Comparison of ENCODE assay signal across 10 cellular contexts in genomic region chr2:37287966-37288365, GRCh38. TPM values are rescaled to one million over a fixed set of nuclear protein-coding genes. Genes with fewer than 3 reads are reported as not detected.
A peak's percentile ranks its signal among the peaks of the same experiment; 100 is the strongest.
DNase-seq lines count a peak whose midpoint lies in the region; ATAC-seq and TF ChIP-seq lines count a peak whose summit lies in the region.
"Had no signal": no experiment of that assay in that cellular context is flagged by ENCODE, and none has a peak within 500 bp of the region (broad histone marks: within the 10 kb centered on the region; RNA-seq: fewer than 3 reads in every experiment).

No MANE protein-coding gene starts in this region.

- H3K27ac ChIP-seq in SK-N-SH (ENCODE audit: low read depth in 2 of 2, low read length in 1 of 2) (peak overlapping the region in 1 of 2 experiments; percentile 51; a peak in 1 of 4 replicates), left lung (no peak overlapping the region)

- intact Hi-C loops in left lung (cut with DNase I), result no loop called here

- H3K79me2 ChIP-seq in SK-N-SH (ENCODE audit: insufficient read depth), result peaks cover 8% of the 10 kb centered on the region

- H3K36me3 ChIP-seq in H7 (replicated peaks; ENCODE audit: control insufficient read depth, insufficient read depth, low read length) (peaks cover 5% of the 10 kb centered on the region), SK-N-SH (replicated peaks in 1 of 2; ENCODE audit: control insufficient read depth in 1 of 2, insufficient read depth in 2 of 2, low read length in 1 of 2) (peaks cover 34 to 60% of the 10 kb centered on the region in 2 experiments), left lung (peaks cover 0 to 42% of the 10 kb centered on the region in 2 donors)

- H3K9ac ChIP-seq in SK-N-SH, result no peak overlapping the region

- no peak overlapping the region for H2AFZ ChIP-seq in SK-N-SH (ENCODE audit: low read depth)

- no peak for TF ChIP-seq EP300 in SK-N-SH (IDR thresholded peaks at IDR 0.05; ENCODE audit: borderline replicate concordance in 1 of 2, low read depth in 1 of 2, low read length in 1 of 2)

- H3K27me3 ChIP-seq in H7 (ENCODE audit: control insufficient read depth, insufficient read depth, low read length), result no peaks in the 10 kb centered on the region
- no peaks in the 10 kb centered on the region for H3K27me3 ChIP-seq in SK-N-SH (ENCODE audit: insufficient read depth)
- H3K27me3 ChIP-seq in left lung, result no peaks in the 10 kb centered on the region

- ATAC-seq in left lung, result peak; percentile 87

- H4K20me1 ChIP-seq in SK-N-SH (ENCODE audit: insufficient read depth), result peaks cover 4% of the 10 kb centered on the region; the same call in 1 of the 2 replicates

- WGBS in SK-N-SH (ENCODE audit: low lambda C conversion rate), result 95% methylated on average over 2 of the region's 2 CpGs

- CTCF ChIA-PET in SK-N-SH (lab: Yijun Ruan, JAX), result interaction anchor here (0.6 to 3.2 kb wide), 34 partner anchors 10 to 1220 kb away, joined by 3 to 33 read pairs (median 4); partner anchors contain the start of gene PRKD3

- DNase-seq in DMS53 (lab: John Stamatoyannopoulos, UW) (peak; percentile 47), DMS53 treated with DMSO at 0.1 percent for 48 hours (lab: John Stamatoyannopoulos, UW; ENCODE audit: unreplicated experiment) (no peak), H7 (peak; percentile 12), SK-N-SH (peak; percentile 46), left lung (no peak), NCI-H774 (lab: John Stamatoyannopoulos, UW) (no peak), T-helper 1 cell (no peak), NCI-H1436 (lab: John Stamatoyannopoulos, UW) (no peak)
- DNase-seq: activated naive CD8-positive, alpha-beta T cell treated with anti-CD3 and anti-CD28 coated beads, Interleukin-2, amount 10 ng/mL, durations not matched to agents 7 days and 5 days; stimulated activated naive CD4-positive, alpha-beta T cell treated with Interleukin-2 at 50 U/mL for 16 hours had no signal

- H3K9me3 ChIP-seq in SK-N-SH, result no peaks in the 10 kb centered on the region
- no peaks in the 10 kb centered on the region for H3K9me3 ChIP-seq in left lung

- H3K4me1 ChIP-seq in SK-N-SH (ENCODE audit: control insufficient read depth in 1 of 2, insufficient read depth in 2 of 2, low read depth in 1 of 2, low read length in 1 of 2) (peaks cover 8 to 11% of the 10 kb centered on the region in 2 experiments), left lung (no peaks in the 10 kb centered on the region)

- H3K4me2 ChIP-seq in SK-N-SH, result no peak overlapping the region

- POLR2A ChIA-PET in SK-N-SH (lab: Yijun Ruan, JAX), result no interaction called here

- H3K4me3 ChIP-seq in H7 (ENCODE audit: insufficient read depth, low read depth, low read length) (no peak overlapping the region), SK-N-SH (ENCODE audit: low read depth in 2 of 2, low read length in 1 of 2) (no peak overlapping the region), left lung (no peak overlapping the region)

- TF ChIP-seq CTCF in SK-N-SH (IDR thresholded peaks at IDR 0.05), result peak; percentile 43
- peak in 1 of 2 donors; percentile 16 for TF ChIP-seq CTCF in left lung (IDR thresholded peaks at IDR 0.05)

- TF ChIP-seq RAD21 in SK-N-SH (IDR thresholded peaks at IDR 0.05; ENCODE audit: low read length), result peak; percentile 86

- H3F3A ChIP-seq in SK-N-SH (replicated peaks; ENCODE audit: insufficient read depth), result peaks cover 22% of the 10 kb centered on the region

- no peaks in the 10 kb centered on the region for H3K9me2 ChIP-seq in SK-N-SH

TF ChIP-seq in SK-N-SH, 30 proteins besides CTCF, POLR2A, EP300 and RAD21:
- TF ChIP-seq RXRA (IDR thresholded peaks at IDR 0.05; ENCODE audit: borderline replicate concordance, low read depth), result no peak
- no peak for TF ChIP-seq SIN3A (IDR thresholded peaks at IDR 0.05; ENCODE audit: borderline replicate concordance, low read depth, low read length)
- TF ChIP-seq SMC3 (IDR thresholded peaks at IDR 0.05; ENCODE audit: low read depth, low read length), result peak; percentile 50; the same call in 1 of the 2 replicates
- TF ChIP-seq MEF2A (IDR thresholded peaks at IDR 0.05; ENCODE audit: borderline replicate concordance, low read depth), result no peak

RNA-seq across cellular contexts. Expression of gene PRKD3, which starts 36.7 kb away (rescaled TPM):
- total RNA-seq in H7 (2014; rRNA removed; shearing (Covaris generic)), result 65.8 and 69.7 TPM in 2 replicates
- polyA plus RNA-seq in SK-N-SH (2012; rRNA removed), result 15.9 and 17.5 TPM in 2 replicates
- polyA plus RNA-seq in SK-N-SH (2012; cell fraction: cytosol; rRNA removed), result 20.5 and 20.9 TPM in 2 replicates
- polyA plus RNA-seq in SK-N-SH (2012; cell fraction: nucleus; rRNA removed), result 14.8 and 25.9 TPM in 2 replicates
- 10 to 100 TPM; 36.2 to 43.7 TPM for total RNA-seq in left lung

RNA-seq across cellular contexts. Expression of gene QPCT, which starts 56.5 kb away (rescaled TPM):
- 0.90 and 1.1 TPM in 2 replicates for total RNA-seq in H7 (2014; rRNA removed; shearing (Covaris generic))
- polyA plus RNA-seq in SK-N-SH (2012; rRNA removed), result 0.06 and 0.12 TPM in 2 replicates
- polyA plus RNA-seq in SK-N-SH (2012; cell fraction: cytosol; rRNA removed), result 0.21 and 0.22 TPM in 2 replicates
- polyA plus RNA-seq in SK-N-SH (2012; cell fraction: nucleus; rRNA removed), result 0.09 and 0.36 TPM in 2 replicates
- total RNA-seq in left lung, result 10 to 100 TPM; 11.5 to 16.6 TPM

RNA-seq across cellular contexts. Expression of gene NDUFAF7, which starts 56.5 kb away (rescaled TPM):
- total RNA-seq in H7 (2014; rRNA removed; shearing (Covaris generic)), result 28.8 and 44.1 TPM in 2 replicates
- 24.8 and 36.1 TPM in 2 replicates for polyA plus RNA-seq in SK-N-SH (2012; rRNA removed)
- 21.0 and 21.2 TPM in 2 replicates for polyA plus RNA-seq in SK-N-SH (2012; cell fraction: cytosol; rRNA removed)
- polyA plus RNA-seq in SK-N-SH (2012; cell fraction: nucleus; rRNA removed), result 64.2 and 111 TPM in 2 replicates
- total RNA-seq in left lung, result 10 to 100 TPM; 12.3 to 17.4 TPM

RNA-seq across cellular contexts. Expression of gene CEBPZ, which starts 56.6 kb away (rescaled TPM):
- total RNA-seq in H7 (2014; rRNA removed; shearing (Covaris generic)), result 74.2 and 111 TPM in 2 replicates
- polyA plus RNA-seq in SK-N-SH (2012; rRNA removed), result 9.7 and 11.6 TPM in 2 replicates
- 16.5 and 23.7 TPM in 2 replicates for polyA plus RNA-seq in SK-N-SH (2012; cell fraction: cytosol; rRNA removed)
- 4.8 and 9.8 TPM in 2 replicates for polyA plus RNA-seq in SK-N-SH (2012; cell fraction: nucleus; rRNA removed)
- total RNA-seq in left lung, result 10 to 100 TPM; 36.0 to 42.5 TPM

Comparison
In these comparisons a context has a peak if more than half of its experiments do, and no peak if none do; other contexts are left out.
1. DNase-seq: peak in DMS53 (single experiment), H7 (single experiment) and SK-N-SH (single experiment); none in DMS53 treated with DMSO at 0.1 percent for 48 hours (single experiment), left lung (0 of 2), NCI-H774 (single experiment), T-helper 1 cell (0 of 5) and NCI-H1436 (single experiment).